In genomic region chr7:37363536-37364172, GRCh38 we compare ENCODE assay signal across 16 cellular contexts.
DNase-seq lines count a peak whose midpoint lies in the region; ATAC-seq and TF ChIP-seq lines count a peak whose summit lies in the region.
"Had no signal": no experiment of that assay in that cellular context is flagged by ENCODE, and none has a peak within 500 bp of the region (broad histone marks: within the 10 kb centered on the region; RNA-seq: fewer than 3 reads in every experiment).

No MANE protein-coding gene starts in this region.

- peaks cover 13% of the 10 kb centered on the region for H3K36me3 Mint-ChIP-seq in activated CD4-positive, alpha-beta T cell treated with anti-CD3 and anti-CD28 coated beads for 36 hours (ENCODE audit: low read depth)
- peaks cover 4 to 21% of the 10 kb centered on the region in 2 donors for H3K36me3 Mint-ChIP-seq in activated naive CD4-positive, alpha-beta T cell treated with anti-CD3 and anti-CD28 coated beads, Interleukin-2, amount 50 U/mL, for 72 hours
- no peaks in the 10 kb centered on the region for H3K36me3 Mint-ChIP-seq in naive thymus-derived CD8-positive, alpha-beta T cell

- POLR2A ChIA-PET in activated CD4-positive, alpha-beta T cell treated with anti-CD3 and anti-CD28 coated beads for 36 hours (lab: Charles Lee): interaction anchor here (0.7 to 1.3 kb wide), 3 partner anchors 9 to 84 kb away, joined by 3 to 14 read pairs (median 3); no protein-coding TSS in a partner anchor
- POLR2A ChIA-PET in naive thymus-derived CD8-positive, alpha-beta T cell (lab: Charles Lee): no interaction called here

- peaks cover 90% of the 10 kb centered on the region for H3K4me1 Mint-ChIP-seq in activated CD4-positive, alpha-beta T cell treated with anti-CD3 and anti-CD28 coated beads for 36 hours
- peaks cover 40 to 70% (median 56%) of the 10 kb centered on the region in 4 donors for H3K4me1 Mint-ChIP-seq in naive thymus-derived CD8-positive, alpha-beta T cell

- no peaks in the 10 kb centered on the region for H3K27me3 Mint-ChIP-seq in activated CD4-positive, alpha-beta T cell treated with anti-CD3 and anti-CD28 coated beads for 36 hours
- peaks cover 0 to 4% (median 0%) of the 10 kb centered on the region in 5 donors for H3K27me3 Mint-ChIP-seq in naive thymus-derived CD8-positive, alpha-beta T cell
- H3K27me3 Mint-ChIP-seq: B cell had no signal

- CTCF ChIA-PET in activated CD4-positive, alpha-beta T cell treated with anti-CD3 and anti-CD28 coated beads for 36 hours (lab: Charles Lee): interaction anchor here (0.7 to 1.9 kb wide), 10 partner anchors 8 to 144 kb away, joined by 3 to 8 read pairs (median 4); partner anchors contain the start of gene ELMO1

- intact Hi-C loops in activated CD4-positive, alpha-beta T cell treated with anti-CD3 and anti-CD28 coated beads for 36 hours (cut with DNase I, micrococcal nuclease): loop anchor here (1.0 to 2.0 kb wide), 5 partner anchors 9 to 77 kb away; no protein-coding TSS in a partner anchor

- DNase-seq in activated CD4-positive, alpha-beta T cell treated with anti-CD3 and anti-CD28 coated beads for 36 hours: peak; percentile 12
- DNase-seq in activated CD4-positive, alpha-beta T cell treated with anti-CD3 and anti-CD28 coated beads for 48 hours: no peak
- peak; percentile 18 to 76 for DNase-seq in NCI-H526 (lab: John Stamatoyannopoulos, UW)
- DNase-seq in activated naive CD4-positive, alpha-beta T cell treated with anti-CD3 and anti-CD28 coated beads, Interleukin-2, amount 50 U/mL, for 72 hours (ENCODE audit: low spot score in 2 of 2): peak in 1 of 2 donors; percentile 22
- peak in 2 of 10 donors; percentile 29 to 35 for DNase-seq in naive thymus-derived CD8-positive, alpha-beta T cell
- DNase-seq in erythroblast (lab: John Stamatoyannopoulos, UW): no peak
- no peak for DNase-seq in hepatic stellate cell (ENCODE audit: low spot score)
- DNase-seq: activated CD8-positive, alpha-beta memory T cell treated with anti-CD3 and anti-CD28 coated beads, Interleukin-2, amount 10 ng/mL, durations not matched to agents 7 days and 5 days; body of pancreas; NCI-H146; NCI-H2171 treated with DMSO at 0.1 percent for 48 hours; SHP77; stimulated activated CD4-positive, alpha-beta T cell treated with anti-CD3 and anti-CD28 coated beads, Interleukin-1b, Interleukin-23, amount 100 ng/mL, for 48 hours had no signal

- H3K27ac Mint-ChIP-seq in activated CD4-positive, alpha-beta T cell treated with anti-CD3 and anti-CD28 coated beads for 36 hours: peak overlapping the region; percentile 99
- peak overlapping the region; percentile 97 to 98 for H3K27ac Mint-ChIP-seq in activated naive CD4-positive, alpha-beta T cell treated with anti-CD3 and anti-CD28 coated beads, Interleukin-2, amount 50 U/mL, for 72 hours
- H3K27ac Mint-ChIP-seq in naive thymus-derived CD8-positive, alpha-beta T cell: peak overlapping the region; percentile 74 to 97 (median 90)
- H3K27ac Mint-ChIP-seq: activated CD8-positive, alpha-beta memory T cell treated with anti-CD3 and anti-CD28 coated beads, Interleukin-2, amount 10 ng/mL, durations not matched to agents 7 days and 5 days; B cell had no signal

- peak; percentile 57 for ATAC-seq in activated CD4-positive, alpha-beta T cell treated with anti-CD3 and anti-CD28 coated beads for 36 hours
- ATAC-seq in activated naive CD4-positive, alpha-beta T cell treated with anti-CD3 and anti-CD28 coated beads, Interleukin-2, amount 50 U/mL, for 72 hours: peak; percentile 45 to 63
- peak; percentile 35 to 60 for ATAC-seq in naive thymus-derived CD8-positive, alpha-beta T cell
- no peak for ATAC-seq in HG03280 (IDR thresholded peaks at IDR 0.05; ENCODE audit: unreplicated experiment)
- ATAC-seq: activated CD8-positive, alpha-beta memory T cell treated with anti-CD3 and anti-CD28 coated beads, Interleukin-2, amount 10 ng/mL, durations not matched to agents 7 days and 5 days; body of pancreas; natural killer cell treated with Interleukin-12 subunit alpha and Interleukin-12 subunit beta and Interleukin-15 and Interleukin-18, amount 100 ng/mL, for 72 hours had no signal

- no peak for TF ChIP-seq POLR2A in erythroblast (IDR thresholded peaks at IDR 0.05; ENCODE audit: low read length)

- peak overlapping the region; percentile 53 for H3K4me3 Mint-ChIP-seq in activated CD4-positive, alpha-beta T cell treated with anti-CD3 and anti-CD28 coated beads for 36 hours
- peak overlapping the region; percentile 4 to 78 (median 64) for H3K4me3 Mint-ChIP-seq in naive thymus-derived CD8-positive, alpha-beta T cell
- H3K4me3 Mint-ChIP-seq: activated CD8-positive, alpha-beta memory T cell treated with anti-CD3 and anti-CD28 coated beads, Interleukin-2, amount 10 ng/mL, durations not matched to agents 7 days and 5 days; B cell; natural killer cell treated with Interleukin-12 subunit alpha and Interleukin-12 subunit beta and Interleukin-15 and Interleukin-18, amount 100 ng/mL, for 72 hours had no signal

- peaks cover 5% of the 10 kb centered on the region for H3K9me3 Mint-ChIP-seq in activated CD4-positive, alpha-beta T cell treated with anti-CD3 and anti-CD28 coated beads for 36 hours (ENCODE audit: low read depth)
- H3K9me3 Mint-ChIP-seq in activated naive CD4-positive, alpha-beta T cell treated with anti-CD3 and anti-CD28 coated beads, Interleukin-2, amount 50 U/mL, for 72 hours: peaks cover 9 to 12% of the 10 kb centered on the region in 2 donors
- H3K9me3 Mint-ChIP-seq in naive thymus-derived CD8-positive, alpha-beta T cell: peaks cover 0 to 10% (median 0%) of the 10 kb centered on the region in 9 donors
- H3K9me3 Mint-ChIP-seq: natural killer cell treated with Interleukin-12 subunit alpha and Interleukin-12 subunit beta and Interleukin-15 and Interleukin-18, amount 100 ng/mL, for 72 hours had no signal

Comparison
In these comparisons a context has a peak if more than half of its experiments do, and no peak if none do; other contexts are left out.
1. DNase-seq: peak in activated CD4-positive, alpha-beta T cell treated with anti-CD3 and anti-CD28 coated beads for 36 hours (single experiment) and NCI-H526 (2 of 2); none in activated CD4-positive, alpha-beta T cell treated with anti-CD3 and anti-CD28 coated beads for 48 hours (single experiment), erythroblast (0 of 2) and hepatic stellate cell (single experiment).
2. Peak in every context shown above with its lines, with median percentiles within 50 percentile points of each other: H3K27ac Mint-ChIP-seq.